Comparison of ENCODE assay signal across 8 cellular contexts in genomic region chr19:14536926-14537692, GRCh38.
A peak's percentile ranks its signal among the peaks of the same experiment; 100 is the strongest.
DNase-seq lines count a peak whose midpoint lies in the region; ATAC-seq lines count a peak whose summit lies in the region.

No MANE protein-coding gene starts in this region.

- no peaks in the 10 kb centered on the region for H3K9me3 ChIP-seq in iPS-18a (ENCODE audit: control insufficient read depth, low read depth, low read length)

- H3K27me3 ChIP-seq in iPS-18a (ENCODE audit: control insufficient read depth, insufficient read depth, low read length) = no peaks in the 10 kb centered on the region

- H3K27ac ChIP-seq in iPS-18a (ENCODE audit: low read length) = no peak overlapping the region

- ATAC-seq in GM19397 (IDR thresholded peaks at IDR 0.05; ENCODE audit: unreplicated experiment) = no peak

- no peaks in the 10 kb centered on the region for H3K36me3 ChIP-seq in iPS-18a (ENCODE audit: control insufficient read depth, low read depth, low read length)

- H3K4me1 ChIP-seq in iPS-18a (ENCODE audit: control insufficient read depth, low read depth, low read length) = peaks cover 2% of the 10 kb centered on the region

- DNase-seq in CMK (ENCODE audit: low read depth) (peak; percentile 82), NCI-H2227 treated with DMSO at 0.1 percent for 48 hours (lab: John Stamatoyannopoulos, UW) (peak; percentile 48), amniotic epithelial cell (ENCODE audit: low read depth) (peak; percentile 94), hippocampal formation (lab: John Stamatoyannopoulos, UW) (no peak), NCI-H1417 treated with DMSO at 0.1 percent for 48 hours (lab: John Stamatoyannopoulos, UW) (no peak)
- peak; percentile 41 to 47 for DNase-seq in stimulated activated CD4-positive, alpha-beta T cell treated with anti-CD3 and anti-CD28 coated beads, Interleukin-4, amount 100 ng/mL, for 48 hours (ENCODE audit: low read depth in 2 of 2)

- H3K9ac ChIP-seq in iPS-18a (ENCODE audit: low read length) = no peak overlapping the region

- peak overlapping the region; percentile 4 for H3K4me3 ChIP-seq in iPS-18a (ENCODE audit: low read length)

Comparison
In these comparisons a context has a peak if more than half of its experiments do, and no peak if none do; other contexts are left out.
1. DNase-seq: peak in CMK (single experiment), NCI-H2227 treated with DMSO at 0.1 percent for 48 hours (single experiment), amniotic epithelial cell (single experiment) and stimulated activated CD4-positive, alpha-beta T cell treated with anti-CD3 and anti-CD28 coated beads, Interleukin-4, amount 100 ng/mL, for 48 hours (2 of 2); none in hippocampal formation (0 of 2) and NCI-H1417 treated with DMSO at 0.1 percent for 48 hours (single experiment).